Comparison of ENCODE assay signal across 8 cellular contexts in genomic region chr17:48597775-48598631, GRCh38. TPM values are rescaled to one million over a fixed set of nuclear protein-coding genes. Genes with fewer than 3 reads are reported as not detected.
DNase-seq lines count a peak whose midpoint lies in the region; ATAC-seq and TF ChIP-seq lines count a peak whose summit lies in the region.

No MANE protein-coding gene starts in this region.

- intact Hi-C loops in activated CD4-positive, alpha-beta T cell treated with anti-CD3 and anti-CD28 coated beads for 36 hours (cut with DNase I, micrococcal nuclease): loop anchor here (2.0 to 10.0 kb wide), 3 partner anchors 15 to 453 kb away; no protein-coding TSS in a partner anchor
- intact Hi-C loops in PC-3 (cut with micrococcal nuclease): no loop called here
- intact Hi-C loops in colonic mucosa (cut with DNase I): no loop called here

- H3K4me1 Mint-ChIP-seq in activated CD4-positive, alpha-beta T cell treated with anti-CD3 and anti-CD28 coated beads for 36 hours: peaks cover 34% of the 10 kb centered on the region

- H3K79me2 ChIP-seq in PC-3 (ENCODE audit: low read length): peaks cover 65% of the 10 kb centered on the region

- H3K4me2 ChIP-seq in PC-3 (ENCODE audit: low read length): peak overlapping the region; percentile 92

- no TSS peak for BruUV-seq in PC-3 (replicated peaks; lab: Mats Ljungman, UMichigan)

- H3K9me2 ChIP-seq in PC-3 (replicated peaks; ENCODE audit: low read length): no peaks in the 10 kb centered on the region

- peaks cover 82% of the 10 kb centered on the region for H3K27me3 Mint-ChIP-seq in activated CD4-positive, alpha-beta T cell treated with anti-CD3 and anti-CD28 coated beads for 36 hours

- H3K27me3 ChIP-seq in PC-3 (ENCODE audit: low read length): no peaks in the 10 kb centered on the region
- H3K27me3 ChIP-seq in colonic mucosa: no peaks in the 10 kb centered on the region
- peaks cover 96% of the 10 kb centered on the region for H3K27me3 ChIP-seq in mucosa of stomach (ENCODE audit: control insufficient read depth, insufficient read depth, low read length)

- H3F3A ChIP-seq in PC-3 (ENCODE audit: low read length, unreplicated experiment): no peaks in the 10 kb centered on the region

- TF ChIP-seq CTCF in PC-3 (conservative IDR thresholded peaks at IDR 0.05; ENCODE audit: low read depth, low read length) (no peak), colonic mucosa (IDR thresholded peaks at IDR 0.05) (no peak)

- peak; percentile 57 for DNase-seq in activated CD4-positive, alpha-beta T cell treated with anti-CD3 and anti-CD28 coated beads for 36 hours
- DNase-seq in activated CD4-positive, alpha-beta T cell treated with anti-CD3 and anti-CD28 coated beads for 1 hour: no peak
- peak; percentile 67 for DNase-seq in PC-3
- peak; percentile 92 for DNase-seq in colonic mucosa
- no peak for DNase-seq in NCI-H82 (lab: John Stamatoyannopoulos, UW)
- no peak for DNase-seq in GM19238 (ENCODE audit: insufficient read length, low spot score)

- no peaks in the 10 kb centered on the region for H3K36me3 ChIP-seq in PC-3 (ENCODE audit: low read depth, low read length)
- peaks cover 8% of the 10 kb centered on the region for H3K36me3 ChIP-seq in colonic mucosa
- H3K36me3 ChIP-seq in mucosa of stomach (ENCODE audit: control insufficient read depth, insufficient read depth, low read length): no peaks in the 10 kb centered on the region

- H3K9me3 Mint-ChIP-seq in activated CD4-positive, alpha-beta T cell treated with anti-CD3 and anti-CD28 coated beads for 36 hours (ENCODE audit: low read depth): no peaks in the 10 kb centered on the region

- H3K36me3 Mint-ChIP-seq in activated CD4-positive, alpha-beta T cell treated with anti-CD3 and anti-CD28 coated beads for 36 hours (ENCODE audit: low read depth): no peaks in the 10 kb centered on the region

- peaks cover 29% of the 10 kb centered on the region for H3K4me1 ChIP-seq in PC-3 (ENCODE audit: insufficient read depth, low read length)
- H3K4me1 ChIP-seq in colonic mucosa: peaks cover 9% of the 10 kb centered on the region
- peaks cover 12% of the 10 kb centered on the region for H3K4me1 ChIP-seq in mucosa of stomach (ENCODE audit: control insufficient read depth, insufficient read depth, low read length)

- peak overlapping the region; percentile 46 for H3K4me3 Mint-ChIP-seq in activated CD4-positive, alpha-beta T cell treated with anti-CD3 and anti-CD28 coated beads for 36 hours

- peak overlapping the region; percentile 69 for H2AFZ ChIP-seq in PC-3 (ENCODE audit: low read length)

- peak; percentile 27 for ATAC-seq in activated CD4-positive, alpha-beta T cell treated with anti-CD3 and anti-CD28 coated beads for 36 hours
- ATAC-seq in PC-3 (peak; percentile 45), GM19467 (IDR thresholded peaks at IDR 0.05; ENCODE audit: unreplicated experiment) (no peak)

- H3K27ac ChIP-seq in PC-3 (ENCODE audit: low read length): 0 out of 2 replicates have a peak overlapping the region, but pooled peaks have one; percentile 4
- peak overlapping the region; percentile 73 for H3K27ac ChIP-seq in colonic mucosa

- POLR2A ChIA-PET in activated CD4-positive, alpha-beta T cell treated with anti-CD3 and anti-CD28 coated beads for 36 hours (lab: Charles Lee): no interaction called here
- POLR2A ChIA-PET in PC-3 (lab: Charles Lee; ENCODE audit: unreplicated experiment): interaction anchor here (0.6 kb wide), 1 partner anchor 193 kb away, joined by 3 read pairs; no protein-coding TSS in a partner anchor

- CTCF ChIA-PET in activated CD4-positive, alpha-beta T cell treated with anti-CD3 and anti-CD28 coated beads for 36 hours (lab: Charles Lee): interaction anchor here (0.6 to 6.7 kb wide), 3 partner anchors 21 to 264 kb away, joined by 3 to 74 read pairs (median 8); no protein-coding TSS in a partner anchor
- CTCF ChIA-PET in PC-3 (lab: Charles Lee): interaction anchor here (0.5 kb wide), 1 partner anchor 550 kb away, joined by 3 read pairs; the partner anchor contains the start of gene NFE2L1

- H3K9me3 ChIP-seq in PC-3 (ENCODE audit: low read length) (no peaks in the 10 kb centered on the region), colonic mucosa (no peaks in the 10 kb centered on the region), mucosa of stomach (ENCODE audit: control insufficient read depth, low read length) (no peaks in the 10 kb centered on the region)

- peaks cover 30% of the 10 kb centered on the region for H4K20me1 ChIP-seq in PC-3 (ENCODE audit: low read length)

- H3K4me3 ChIP-seq in PC-3 (ENCODE audit: low read length): peak overlapping the region; percentile 75
- H3K4me3 ChIP-seq in colonic mucosa: peak overlapping the region; percentile 53
- peak overlapping the region; percentile 31 for H3K4me3 ChIP-seq in mucosa of stomach (ENCODE audit: low read length)

- H3K9ac ChIP-seq in PC-3 (ENCODE audit: low read length): peak overlapping the region; percentile 57
- H3K9ac ChIP-seq in colonic mucosa (ENCODE audit: low read depth in 2 of 2, low read length in 2 of 2): peak overlapping the region; percentile 82 to 87
- H3K9ac ChIP-seq in mucosa of stomach (ENCODE audit: low read length): peak overlapping the region; percentile 43

- H3K27ac Mint-ChIP-seq in activated CD4-positive, alpha-beta T cell treated with anti-CD3 and anti-CD28 coated beads for 36 hours: peak overlapping the region; percentile 35

RNA-seq across cellular contexts. Expression of gene HOXB5, which starts 4.4 kb away (rescaled TPM):
- not detected for total RNA-seq in activated CD4-positive, alpha-beta T cell treated with anti-CD3 and anti-CD28 coated beads for 36 hours
- total RNA-seq in PC-3 (2014; rRNA removed): 0.40 and 0.95 TPM in 2 replicates
- 10 to 100 TPM; 11.0 to 22.7 TPM for total RNA-seq in colonic mucosa

RNA-seq across cellular contexts. Expression of gene HOXB6, which starts 6.8 kb away (rescaled TPM):
- total RNA-seq in activated CD4-positive, alpha-beta T cell treated with anti-CD3 and anti-CD28 coated beads for 36 hours: not detected
- total RNA-seq in PC-3 (2014; rRNA removed) (9.5 and 11.3 TPM in 2 replicates), colonic mucosa (10 to 100 TPM; 30.0 to 71.0 TPM)

RNA-seq across cellular contexts. Expression of gene HOXB3, which starts 8.0 kb away (rescaled TPM):
- 1 to 10 TPM in 1 of 2 experiments, under 1 TPM in 1; 0.47 to 1.2 TPM for total RNA-seq in activated CD4-positive, alpha-beta T cell treated with anti-CD3 and anti-CD28 coated beads for 36 hours
- total RNA-seq in PC-3 (2014; rRNA removed) (6.0 and 8.8 TPM in 2 replicates), colonic mucosa (10 to 100 TPM; 17.4 to 31.8 TPM)

RNA-seq across cellular contexts. Expression of gene HOXB7, which starts 12.8 kb away (rescaled TPM):
- under 1 TPM; 0.25 to 0.30 TPM for total RNA-seq in activated CD4-positive, alpha-beta T cell treated with anti-CD3 and anti-CD28 coated beads for 36 hours
- total RNA-seq in PC-3 (2014; rRNA removed) (not detected in 2 replicates), colonic mucosa (10 to 100 TPM; 25.9 to 31.4 TPM)

RNA-seq across cellular contexts. Expression of gene HOXB8, which starts 17.1 kb away (rescaled TPM):
- total RNA-seq in activated CD4-positive, alpha-beta T cell treated with anti-CD3 and anti-CD28 coated beads for 36 hours: not detected
- total RNA-seq in PC-3 (2014; rRNA removed) (not detected in 2 replicates), colonic mucosa (1 to 10 TPM; 4.2 to 7.4 TPM)

Comparison
In these comparisons a context has a peak if more than half of its experiments do, and no peak if none do; other contexts are left out.
1. DNase-seq: peak in activated CD4-positive, alpha-beta T cell treated with anti-CD3 and anti-CD28 coated beads for 36 hours (single experiment), PC-3 (single experiment) and colonic mucosa (single experiment); none in activated CD4-positive, alpha-beta T cell treated with anti-CD3 and anti-CD28 coated beads for 1 hour (single experiment), NCI-H82 (single experiment) and GM19238 (single experiment).
2. RNA of gene HOXB6, which starts 6.8 kb away (total RNA-seq): 30.0 to 71.0 TPM in colonic mucosa and 9.5 to 11.3 TPM in PC-3; not detected in activated CD4-positive, alpha-beta T cell treated with anti-CD3 and anti-CD28 coated beads for 36 hours; every median in the first group is over 10 times any median in the second.
3. intact Hi-C loops: an anchor here in activated CD4-positive, alpha-beta T cell treated with anti-CD3 and anti-CD28 coated beads for 36 hours (2.0 to 10.0 kb wide); none called in PC-3 and colonic mucosa.
4. Peak in every context shown above with its lines, with median percentiles within 50 percentile points of each other: H3K4me3 ChIP-seq and H3K9ac ChIP-seq.